ENCODE assay signal across 1 cellular context in the genomic region with DNA sequence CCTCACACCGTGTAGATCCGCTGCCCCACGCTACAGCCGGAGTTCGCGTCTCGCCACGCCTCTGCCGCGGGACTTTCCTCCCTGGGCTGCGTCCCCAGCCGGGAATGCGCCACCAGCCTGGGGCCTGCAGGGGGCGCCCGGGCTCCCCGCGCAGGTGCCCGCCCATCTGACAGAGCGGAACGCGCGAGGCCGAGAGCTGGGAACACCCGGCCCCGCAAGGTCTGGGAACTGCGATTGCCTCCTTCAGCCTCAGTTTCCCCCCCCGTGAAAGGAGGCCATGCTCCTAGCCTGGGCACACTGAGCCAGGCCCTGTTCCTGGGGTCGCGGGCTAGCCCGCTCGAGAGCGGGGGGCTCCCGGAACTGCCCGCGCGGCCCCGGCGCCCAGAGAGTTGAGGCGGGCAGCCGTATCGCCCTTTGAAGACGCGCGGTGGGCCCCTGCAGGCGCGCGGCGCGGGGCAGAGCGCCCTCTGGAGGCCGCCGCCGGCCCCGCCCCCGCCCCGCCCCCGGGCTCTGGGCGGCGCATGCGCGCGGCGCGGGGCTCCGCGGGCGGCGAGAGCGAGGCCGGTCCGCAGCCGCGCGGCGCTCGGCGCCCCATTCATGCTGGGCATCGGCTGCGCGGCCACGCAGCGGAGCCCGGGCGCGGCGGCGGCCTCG.
TF ChIP-seq lines count a peak whose summit lies in the region.

Gene PLXNA1 (plus strand): TSS at position 594 of the 654 bp plus-strand sequence. CDS start 5,479 bp downstream, outside the sequence.

TF ChIP-seq in SK-N-SH, 30 proteins besides CTCF, POLR2A, EP300 and RAD21 (continued from another document):
- TF ChIP-seq REST (IDR thresholded peaks at IDR 0.05; ENCODE audit: low read depth, low read length) (no peak; the same call in 1 of the 2 replicates), YY1 (IDR thresholded peaks at IDR 0.05; ENCODE audit: low read depth) (no peak), TAF1 (IDR thresholded peaks at IDR 0.05; ENCODE audit: borderline replicate concordance, low read depth, low read length) (peak; percentile 21; the same call in 1 of the 2 replicates), RCOR1 (IDR thresholded peaks at IDR 0.05; ENCODE audit: low read length) (peak; percentile 63), MAX (IDR thresholded peaks at IDR 0.05; ENCODE audit: low read depth) (peak; percentile 83), IRF3 (IDR thresholded peaks at IDR 0.05; ENCODE audit: low read depth, low read length) (no peak)
- TF ChIP-seq, protein P1, sequence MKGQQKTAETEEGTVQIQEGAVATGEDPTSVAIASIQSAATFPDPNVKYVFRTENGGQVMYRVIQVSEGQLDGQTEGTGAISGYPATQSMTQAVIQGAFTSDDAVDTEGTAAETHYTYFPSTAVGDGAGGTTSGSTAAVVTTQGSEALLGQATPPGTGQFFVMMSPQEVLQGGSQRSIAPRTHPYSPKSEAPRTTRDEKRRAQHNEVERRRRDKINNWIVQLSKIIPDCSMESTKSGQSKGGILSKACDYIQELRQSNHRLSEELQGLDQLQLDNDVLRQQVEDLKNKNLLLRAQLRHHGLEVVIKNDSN (IDR thresholded peaks at IDR 0.05; ENCODE audit: borderline replicate concordance, low read depth): no peak
